In the genomic region with DNA sequence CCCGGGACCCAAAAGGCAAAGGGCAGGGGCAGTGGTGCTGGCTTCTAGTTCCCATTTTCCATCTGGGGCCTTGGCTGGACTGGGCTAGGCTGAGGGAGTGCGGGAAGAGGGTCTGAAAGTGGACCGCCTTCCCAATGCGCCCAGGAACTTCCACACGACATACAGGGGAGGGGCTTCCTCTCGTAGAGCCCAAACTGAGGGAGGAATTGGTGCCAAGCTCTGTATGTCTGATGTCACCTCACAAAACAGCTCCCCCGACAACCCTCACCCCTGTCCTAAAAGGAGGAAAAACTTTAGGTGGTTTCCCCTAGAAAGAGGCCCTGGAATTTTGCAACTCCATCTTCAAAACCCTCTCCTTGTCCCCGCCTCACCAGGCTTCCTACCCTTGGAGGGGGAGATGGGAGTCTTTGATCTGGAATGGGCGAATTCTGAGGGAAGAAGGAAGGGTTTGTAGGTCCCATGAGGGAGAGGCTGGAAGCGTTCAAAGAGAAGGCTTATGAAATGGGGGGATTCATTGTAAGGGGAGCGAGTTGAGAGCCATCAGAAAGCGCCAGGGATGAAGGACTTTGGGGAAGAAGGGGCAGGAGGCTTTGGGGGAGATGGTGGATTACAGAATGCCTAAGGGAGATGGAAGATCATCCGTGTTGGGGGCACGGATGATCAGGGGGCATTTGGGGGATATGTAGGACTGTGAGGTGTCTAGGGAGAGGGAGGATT, we compare ENCODE assay signal across 8 cellular contexts. TPM values are rescaled to one million over a fixed set of nuclear protein-coding genes. Genes with fewer than 3 reads are reported as not detected.
DNase-seq lines count a peak whose midpoint lies in the region; ATAC-seq and TF ChIP-seq lines count a peak whose summit lies in the region.

No MANE protein-coding gene starts in this region.

- H3F3A ChIP-seq in MM.1S (ENCODE audit: insufficient read depth, low read length) = peaks cover 13% of the 10 kb centered on the region

- H3K27ac ChIP-seq in CD4-positive, alpha-beta T cell (ENCODE audit: low read depth, low read length) = peak overlapping the region; percentile 81
- no peak overlapping the region for H3K27ac ChIP-seq in MM.1S (ENCODE audit: low read length)

- intact Hi-C loops in CD4-positive, alpha-beta T cell (cut with DNase I, micrococcal nuclease) = loop anchor here (1.0 to 10.0 kb wide), 9 partner anchors 25 to 451 kb away; partner anchors contain the start of genes ANKRD13A (in 1 of the 2), ATP2A2 (in 1 of the 2), GIT2 (in 1 of the 2) and KCTD10 (in 1 of the 2)

- H3K9me3 Mint-ChIP-seq in CD4-positive, alpha-beta T cell = no peaks in the 10 kb centered on the region
- H3K9me3 Mint-ChIP-seq in naive B cell = no peaks in the 10 kb centered on the region

- POLR2A ChIA-PET in CD4-positive, alpha-beta T cell (lab: Charles Lee) = no interaction called here

- no peaks in the 10 kb centered on the region for H3K9me2 ChIP-seq in MM.1S (replicated peaks; ENCODE audit: insufficient read depth, low read length)

- no peaks in the 10 kb centered on the region for H3K9me3 ChIP-seq in CD4-positive, alpha-beta T cell (ENCODE audit: control insufficient read depth, low read length)
- no peaks in the 10 kb centered on the region for H3K9me3 ChIP-seq in MM.1S (replicated peaks; ENCODE audit: insufficient read depth, low read length)

- no peaks in the 10 kb centered on the region for H4K20me1 ChIP-seq in MM.1S (ENCODE audit: insufficient read depth, low read length)

- DNase-seq in CD4-positive, alpha-beta T cell = no peak
- DNase-seq in MM.1S = no peak
- peak; percentile 24 for DNase-seq in dermis blood vessel endothelial cell
- no peak for DNase-seq in naive B cell
- DNase-seq in NCI-H1092 (lab: John Stamatoyannopoulos, UW) = no peak
- DNase-seq in kidney tubule cell (ENCODE audit: low spot score) = no peak

- H3K27ac Mint-ChIP-seq in CD4-positive, alpha-beta T cell = peak overlapping the region; percentile 83
- peak overlapping the region; percentile 91 to 97 (median 96) for H3K27ac Mint-ChIP-seq in naive B cell

- H3K4me3 Mint-ChIP-seq in CD4-positive, alpha-beta T cell = peak overlapping the region; percentile 92
- peak overlapping the region; percentile 89 to 98 (median 94) for H3K4me3 Mint-ChIP-seq in naive B cell

- no peaks in the 10 kb centered on the region for H3K27me3 ChIP-seq in CD4-positive, alpha-beta T cell (ENCODE audit: control insufficient read depth, insufficient read depth, low read length)
- H3K27me3 ChIP-seq in MM.1S (replicated peaks; ENCODE audit: insufficient read depth, low read length) = no peaks in the 10 kb centered on the region

- peaks cover 27% of the 10 kb centered on the region for H3K4me1 ChIP-seq in MM.1S (ENCODE audit: low read length)

- TF ChIP-seq CTCF in CD4-positive, alpha-beta T cell (IDR thresholded peaks at IDR 0.05) = no peak
- no peak for TF ChIP-seq CTCF in MM.1S (IDR thresholded peaks at IDR 0.05; ENCODE audit: low read length)

- H3K9ac ChIP-seq in MM.1S (ENCODE audit: low read length) = peak overlapping the region; percentile 60

- peak overlapping the region; percentile 79 for H3K4me2 ChIP-seq in MM.1S (ENCODE audit: low read depth, low read length)

- H2AFZ ChIP-seq in MM.1S (ENCODE audit: low read length) = peak overlapping the region; percentile 53; the same call in 1 of the 2 replicates

- H3K27me3 Mint-ChIP-seq in CD4-positive, alpha-beta T cell = no peaks in the 10 kb centered on the region
- H3K27me3 Mint-ChIP-seq in naive B cell = no peaks in the 10 kb centered on the region

- CTCF ChIA-PET in CD4-positive, alpha-beta T cell (lab: Charles Lee) = interaction anchor here (2.8 kb wide), 1 partner anchor 34 kb away, joined by 9 read pairs; no protein-coding TSS in a partner anchor

- no peaks in the 10 kb centered on the region for H3K36me3 ChIP-seq in MM.1S (replicated peaks; ENCODE audit: insufficient read depth, low read length)

- peaks cover 38% of the 10 kb centered on the region for H3K79me2 ChIP-seq in MM.1S (ENCODE audit: low read length)

- H3K36me3 Mint-ChIP-seq in CD4-positive, alpha-beta T cell (ENCODE audit: low read depth) = peaks cover 8% of the 10 kb centered on the region
- H3K36me3 Mint-ChIP-seq in naive B cell = no peaks in the 10 kb centered on the region

- no peak for ATAC-seq in CD4-positive, alpha-beta T cell (ENCODE audit: poor library complexity)
- ATAC-seq in naive B cell (ENCODE audit: low read depth in 2 of 2) (no peak), GM21528 (IDR thresholded peaks at IDR 0.05; ENCODE audit: low FRiP score, unreplicated experiment) (no peak), GM18498 (IDR thresholded peaks at IDR 0.05; ENCODE audit: unreplicated experiment) (no peak)

- peak overlapping the region; percentile 79 for H3K4me3 ChIP-seq in MM.1S (ENCODE audit: low read length)

- H3K4me1 Mint-ChIP-seq in CD4-positive, alpha-beta T cell (ENCODE audit: low read depth) = peaks cover 62% of the 10 kb centered on the region
- H3K4me1 Mint-ChIP-seq in naive B cell = peaks cover 55 to 70% (median 70%) of the 10 kb centered on the region in 3 donors

RNA-seq across cellular contexts. Expression of gene GLTP, which starts 0.9 kb away (rescaled TPM):
- 10 to 100 TPM; 24.8 to 25.2 TPM for total RNA-seq in CD4-positive, alpha-beta T cell
- 60.4 and 79.8 TPM in 2 replicates for total RNA-seq in dermis blood vessel endothelial cell
- 10 to 100 TPM; 29.8 to 50.0 (median 40.6) TPM for polyA plus RNA-seq in naive B cell (ENCODE audit: low read depth in 6 of 6)

RNA-seq across cellular contexts. Expression of gene TCHP, which starts 20.6 kb away (rescaled TPM):
- 10 to 100 TPM; 13.2 to 13.6 TPM for total RNA-seq in CD4-positive, alpha-beta T cell
- 7.5 and 17.4 TPM in 2 replicates for total RNA-seq in dermis blood vessel endothelial cell
- polyA plus RNA-seq in naive B cell (ENCODE audit: low read depth in 6 of 6) = 10 to 100 TPM in 1 of 6 donors, 1 to 10 TPM in 5; 5.6 to 10.3 (median 6.4) TPM

RNA-seq across cellular contexts. Expression of gene TRPV4, which starts 46.3 kb away (rescaled TPM):
- total RNA-seq in CD4-positive, alpha-beta T cell = not detected
- total RNA-seq in dermis blood vessel endothelial cell = 1.4 and 2.5 TPM in 2 replicates
- not detected for polyA plus RNA-seq in naive B cell (ENCODE audit: low read depth in 6 of 6)
